ENCODE assay signal across 18 cellular contexts in the genomic region with DNA sequence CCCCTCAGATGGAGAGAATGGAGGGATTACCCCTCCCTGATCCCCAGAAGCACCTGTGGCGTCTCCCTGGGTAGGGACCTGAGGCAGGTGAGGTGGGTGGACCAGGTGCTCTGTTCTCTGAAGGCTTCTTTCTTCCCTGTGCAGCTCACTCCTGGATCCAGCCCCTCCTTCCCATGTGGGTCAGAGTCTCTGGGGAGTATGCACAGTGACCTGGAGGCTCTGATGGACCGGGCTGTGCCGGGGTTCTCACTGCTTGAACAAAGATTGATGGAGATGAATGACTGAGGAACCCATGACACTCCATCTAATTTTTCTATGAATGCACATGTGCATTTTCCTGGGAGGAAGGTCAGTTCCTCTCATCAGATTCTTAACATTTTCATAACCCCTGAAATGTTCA.
DNase-seq lines count a peak whose midpoint lies in the region; TF ChIP-seq lines count a peak whose summit lies in the region.
"Had no signal": no experiment of that assay in that cellular context is flagged by ENCODE, and none has a peak within 500 bp of the region (broad histone marks: within the 10 kb centered on the region; RNA-seq: fewer than 3 reads in every experiment).

No MANE protein-coding gene starts in this region.

- H3K4me1 ChIP-seq in stomach, result no peaks in the 10 kb centered on the region
- H3K4me1 ChIP-seq: BLaER1 had no signal

- H3K27me3 ChIP-seq in H7 (ENCODE audit: control insufficient read depth, insufficient read depth, low read length) (no peaks in the 10 kb centered on the region), stomach (peaks cover 0 to 5% (median 0%) of the 10 kb centered on the region in 3 donors)
- H3K27me3 ChIP-seq: BLaER1 had no signal

- TF ChIP-seq POLR2A in stomach (IDR thresholded peaks at IDR 0.05), result no peak

- peaks cover 0 to 12% (median 2%) of the 10 kb centered on the region in 4 donors for H3K9me3 ChIP-seq in stomach

- DNase-seq in H7 (peak; percentile 19), islet precursor cell (peak; percentile 31), posterior vena cava (ENCODE audit: low spot score) (peak; percentile 45), stomach (peak; percentile 11), NCI-H526 treated with DMSO at 0.1 percent for 48 hours (lab: John Stamatoyannopoulos, UW) (no peak), hepatic stellate cell (ENCODE audit: low spot score) (no peak), HT-29 (ENCODE audit: low spot score) (no peak)
- no peak for DNase-seq in activated CD4-positive, alpha-beta T cell treated with anti-CD3 and anti-CD28 coated beads, Interleukin-2, amount 50 U/mL, for 48 hours
- DNase-seq: 8988T; Calu3; CD8-positive, alpha-beta T cell; DMS79 treated with DMSO at 0.1 percent for 48 hours; GF-D8; HCEC 1CT; IMR-90 had no signal

- TF ChIP-seq CTCF in stomach (IDR thresholded peaks at IDR 0.05), result no peak

- H3K4me3 ChIP-seq in H7 (ENCODE audit: insufficient read depth, low read depth, low read length) (no peak overlapping the region), stomach (no peak overlapping the region)
- H3K4me3 ChIP-seq: BLaER1, GM12878 had no signal

- H3K36me3 ChIP-seq in H7 (replicated peaks; ENCODE audit: control insufficient read depth, insufficient read depth, low read length) (no peaks in the 10 kb centered on the region), stomach (no peaks in the 10 kb centered on the region)
- H3K36me3 ChIP-seq: BLaER1 had no signal

- no peak overlapping the region for H3K27ac ChIP-seq in stomach
- H3K27ac ChIP-seq: BLaER1, HL-60 had no signal

- no peak for TF ChIP-seq EP300 in stomach (IDR thresholded peaks at IDR 0.05)

- WGBS in stomach, 5 donors, result 86 to 94% (median 92%) methylated on average over 2 to 3 of the region's 3 CpGs

- intact Hi-C loops in posterior vena cava (cut with DNase I) (no loop called here), stomach (cut with DNase I; ENCODE audit: low total_unique reads) (no loop called here)

Comparison
In these comparisons a context has a peak if more than half of its experiments do, and no peak if none do; other contexts are left out.
1. DNase-seq: peak in H7 (single experiment), islet precursor cell (single experiment), posterior vena cava (single experiment) and stomach (single experiment); none in NCI-H526 treated with DMSO at 0.1 percent for 48 hours (single experiment), hepatic stellate cell (single experiment), HT-29 (single experiment) and activated CD4-positive, alpha-beta T cell treated with anti-CD3 and anti-CD28 coated beads, Interleukin-2, amount 50 U/mL, for 48 hours (0 of 2).